Comparison of ENCODE assay signal across 10 cellular contexts in genomic region chr1:234887026-234887910, GRCh38.
DNase-seq lines count a peak whose midpoint lies in the region; ATAC-seq and TF ChIP-seq lines count a peak whose summit lies in the region.
"Had no signal": no experiment of that assay in that cellular context is flagged by ENCODE, and none has a peak within 500 bp of the region (broad histone marks: within the 10 kb centered on the region; RNA-seq: fewer than 3 reads in every experiment).

No MANE protein-coding gene starts in this region.

- no peaks in the 10 kb centered on the region for H3K27me3 ChIP-seq in breast epithelium
- H3K27me3 ChIP-seq in lower lobe of right lung (ENCODE audit: low read depth) = no peaks in the 10 kb centered on the region
- H3K27me3 ChIP-seq in uterus = no peaks in the 10 kb centered on the region

- peak in 1 of 2 donors; percentile 22 for ATAC-seq in lower lobe of right lung
- no peak for ATAC-seq in HG03342 (IDR thresholded peaks at IDR 0.05; ENCODE audit: unreplicated experiment)
- ATAC-seq: activated T-cell treated with anti-CD3 and anti-CD28 coated beads, Interleukin-2, amount 50 U/mL, for 72 hours had no signal

- peaks cover 12% of the 10 kb centered on the region for H3K4me1 Mint-ChIP-seq in MCF 10A (ENCODE audit: insufficient read depth, unreplicated experiment)

- H3K36me3 ChIP-seq in breast epithelium (no peaks in the 10 kb centered on the region), lower lobe of right lung (no peaks in the 10 kb centered on the region), uterus (no peaks in the 10 kb centered on the region)

- H3K9me3 ChIP-seq in breast epithelium = no peaks in the 10 kb centered on the region
- H3K9me3 ChIP-seq in lower lobe of right lung = no peaks in the 10 kb centered on the region
- H3K9me3 ChIP-seq in uterus = no peaks in the 10 kb centered on the region

- POLR2A ChIA-PET in MCF 10A (lab: Yijun Ruan, JAX) = interaction anchor here (0.6 to 1.2 kb wide), 8 partner anchors 23 to 275 kb away, joined by 3 to 5 read pairs (median 3); no protein-coding TSS in a partner anchor

- CTCF ChIA-PET in MCF 10A (lab: Yijun Ruan, JAX) = no interaction called here

- TF ChIP-seq POLR2A in breast epithelium (IDR thresholded peaks at IDR 0.05) (no peak), uterus (IDR thresholded peaks at IDR 0.05) (no peak)

- TF ChIP-seq CTCF in breast epithelium (IDR thresholded peaks at IDR 0.05) (no peak), MCF 10A (IDR thresholded peaks at IDR 0.05; ENCODE audit: unreplicated experiment) (no peak), choroid plexus epithelial cell (conservative IDR thresholded peaks at IDR 0.05; ENCODE audit: low read depth, low read length) (no peak), lower lobe of right lung (IDR thresholded peaks at IDR 0.05) (no peak), uterus (IDR thresholded peaks at IDR 0.05) (no peak)

- H3K9me3 Mint-ChIP-seq in MCF 10A (ENCODE audit: unreplicated experiment) = no peaks in the 10 kb centered on the region
- H3K9me3 Mint-ChIP-seq: activated T-cell treated with anti-CD3 and anti-CD28 coated beads, Interleukin-2, amount 50 U/mL, for 72 hours; central memory CD8-positive, alpha-beta T cell had no signal

- intact Hi-C loops in breast epithelium (cut with DNase I; ENCODE audit: low total_unique reads) (no loop called here), MCF 10A (cut with micrococcal nuclease) (no loop called here), lower lobe of right lung (cut with DNase I) (no loop called here), uterus (cut with DNase I; ENCODE audit: low total_unique reads) (loop anchor here (10.0 kb wide), 1 partner anchor 382 kb away; no protein-coding TSS in a partner anchor)

- H3K27me3 Mint-ChIP-seq in MCF 10A (ENCODE audit: insufficient read depth, unreplicated experiment) = no peaks in the 10 kb centered on the region
- H3K27me3 Mint-ChIP-seq: central memory CD8-positive, alpha-beta T cell had no signal

- H3K27ac Mint-ChIP-seq in MCF 10A (ENCODE audit: low read depth, unreplicated experiment) = no peak overlapping the region
- H3K27ac Mint-ChIP-seq: activated T-cell treated with anti-CD3 and anti-CD28 coated beads, Interleukin-2, amount 50 U/mL, for 72 hours had no signal

- no peak overlapping the region for H3K4me3 Mint-ChIP-seq in MCF 10A (ENCODE audit: unreplicated experiment)
- H3K4me3 Mint-ChIP-seq: activated T-cell treated with anti-CD3 and anti-CD28 coated beads, Interleukin-2, amount 50 U/mL, for 72 hours; central memory CD8-positive, alpha-beta T cell had no signal

- DNase-seq in breast epithelium (ENCODE audit: low spot score in 2 of 2) = no peak
- DNase-seq in MCF 10A (ENCODE audit: unreplicated experiment) = no peak
- peak; percentile 47 for DNase-seq in choroid plexus epithelial cell (ENCODE audit: low read depth)
- DNase-seq in lower lobe of right lung = no peak
- DNase-seq in uterus = peak; percentile 64 to 80
- no peak for DNase-seq in stimulated activated CD4-positive, alpha-beta T cell treated with anti-CD3 and anti-CD28 coated beads, Interleukin-15, amount 100 ng/mL, for 24 hours
- no peak for DNase-seq in stimulated activated CD4-positive, alpha-beta T cell treated with anti-CD3 and anti-CD28 coated beads, Interleukin-2, amount 100 ng/mL, for 24 hours
- DNase-seq: activated T-cell treated with anti-CD3 and anti-CD28 coated beads, Interleukin-2, amount 50 U/mL, for 72 hours had no signal

- H3K4me3 ChIP-seq in breast epithelium = no peak overlapping the region
- no peak overlapping the region for H3K4me3 ChIP-seq in choroid plexus epithelial cell (ENCODE audit: low read depth, low read length)
- no peak overlapping the region for H3K4me3 ChIP-seq in lower lobe of right lung
- H3K4me3 ChIP-seq in uterus = no peak overlapping the region

- no peaks in the 10 kb centered on the region for H3K36me3 Mint-ChIP-seq in MCF 10A (ENCODE audit: insufficient read depth, unreplicated experiment)

- H3K27ac ChIP-seq in breast epithelium (peak overlapping the region; percentile 35 to 63), lower lobe of right lung (peak overlapping the region; percentile 58), uterus (peak overlapping the region; percentile 85 to 92)

- BruUV-seq in MCF 10A (replicated peaks; lab: Mats Ljungman, UMichigan) = no TSS peak

- H3K4me1 ChIP-seq in breast epithelium (no peaks in the 10 kb centered on the region), lower lobe of right lung (peaks cover 19% of the 10 kb centered on the region), uterus (peaks cover 3 to 10% of the 10 kb centered on the region in 2 donors)

Comparison
In these comparisons a context has a peak if more than half of its experiments do, and no peak if none do; other contexts are left out.
1. DNase-seq: peak in choroid plexus epithelial cell (single experiment) and uterus (2 of 2); none in breast epithelium (0 of 2), MCF 10A (single experiment), lower lobe of right lung (single experiment), stimulated activated CD4-positive, alpha-beta T cell treated with anti-CD3 and anti-CD28 coated beads, Interleukin-15, amount 100 ng/mL, for 24 hours (single experiment) and stimulated activated CD4-positive, alpha-beta T cell treated with anti-CD3 and anti-CD28 coated beads, Interleukin-2, amount 100 ng/mL, for 24 hours (0 of 2).
2. Peak in every context shown above with its lines, with median percentiles within 50 percentile points of each other: H3K27ac ChIP-seq.